In the genomic region with DNA sequence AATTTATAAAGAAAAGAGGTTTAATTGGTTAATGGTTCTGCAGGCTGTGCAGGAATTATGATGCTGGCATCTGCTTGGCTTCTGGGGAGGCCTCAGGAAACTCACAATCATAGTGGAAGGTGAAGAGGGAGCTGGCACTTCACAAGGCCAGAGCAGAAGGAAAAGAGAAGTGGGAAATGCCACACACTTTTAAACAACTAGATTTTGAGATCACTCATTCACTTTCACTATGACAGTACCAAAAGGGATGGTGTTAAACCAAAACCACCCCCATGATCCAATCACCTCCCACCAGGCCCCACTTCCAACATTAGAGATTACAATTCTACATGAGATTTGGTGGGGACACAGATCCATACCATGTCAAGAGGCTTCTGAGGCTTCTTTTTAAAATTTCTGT, we compare ENCODE assay signal across 30 cellular contexts.
DNase-seq lines count a peak whose midpoint lies in the region; ATAC-seq, FAIRE-seq and TF ChIP-seq lines count a peak whose summit lies in the region.
"Had no signal": no experiment of that assay in that cellular context is flagged by ENCODE, and none has a peak within 500 bp of the region (broad histone marks: within the 10 kb centered on the region; RNA-seq: fewer than 3 reads in every experiment).

No MANE protein-coding gene starts in this region.

- RAD21 ChIA-PET in GM12878 (lab: Charles Lee; ENCODE audit: unreplicated experiment) = no interaction called here

- H3K36me3 ChIP-seq in GM12878 (ENCODE audit: control insufficient read depth in 2 of 2, insufficient read depth in 2 of 2, low read length in 1 of 2) (no peaks in the 10 kb centered on the region), aorta (ENCODE audit: control insufficient read depth in 1 of 2, insufficient read depth in 2 of 2, low read length in 1 of 2) (no peaks in the 10 kb centered on the region)
- H3K36me3 ChIP-seq: esophagus squamous epithelium, heart right ventricle had no signal

- H3K79me2 ChIP-seq in GM12878 (ENCODE audit: control insufficient read depth, insufficient read depth, low read length) = no peaks in the 10 kb centered on the region

- TF ChIP-seq EP300 in GM12878 (IDR thresholded peaks at IDR 0.05; ENCODE audit: borderline replicate concordance in 1 of 2, control insufficient read depth in 1 of 2, low read depth in 2 of 2, low read length in 2 of 2) = 0 out of 4 replicates have a peak, but pooled peaks of 1 of the 2 experiments have one; percentile 18

- BruUV-seq in GM12878 (replicated peaks; lab: Mats Ljungman, UMichigan) = no TSS peak

- no peak for TF ChIP-seq POLR2A in GM18505 (IDR thresholded peaks at IDR 0.05; ENCODE audit: borderline replicate concordance, extremely low read depth, insufficient read depth, insufficient read length)
- no peak for TF ChIP-seq POLR2A in GM12878 (IDR thresholded peaks at IDR 0.05; ENCODE audit: low read depth, low read length)

- H3K27ac ChIP-seq in GM12878 (ENCODE audit: control insufficient read depth, insufficient read depth) = no peak overlapping the region
- no peak overlapping the region for H3K27ac ChIP-seq in aorta (ENCODE audit: low read depth in 1 of 2, low read length in 2 of 2)
- H3K27ac ChIP-seq: esophagus squamous epithelium, heart right ventricle, skin epidermis had no signal

- H3K9ac ChIP-seq in GM12878 (ENCODE audit: control insufficient read depth, insufficient read depth, low read length) = no peak overlapping the region

- no peak overlapping the region for H3K4me3 ChIP-seq in GM12878
- no peak overlapping the region for H3K4me3 ChIP-seq in aorta (ENCODE audit: low read length in 2 of 2)
- H3K4me3 ChIP-seq: esophagus squamous epithelium, heart right ventricle, lung, skin epidermis had no signal

- H3K27me3 Mint-ChIP-seq in activated T-cell treated with anti-CD3 and anti-CD28 coated beads, Interleukin-2, amount 50 U/mL, for 4 hours (ENCODE audit: low read depth) = peaks cover 6% of the 10 kb centered on the region
- H3K27me3 Mint-ChIP-seq: activated naive CD8-positive, alpha-beta T cell treated with anti-CD3 and anti-CD28 coated beads, Interleukin-2, amount 10 ng/mL, durations not matched to agents 7 days and 5 days had no signal

- intact Hi-C loops in GM12878 (cut with micrococcal nuclease; ENCODE audit: unreplicated experiment) (no loop called here), aorta (cut with DNase I) (no loop called here)

- POLR2A ChIA-PET in GM12878 (lab: Charles Lee) = no interaction called here

- no peak overlapping the region for H3K4me2 ChIP-seq in GM12878 (ENCODE audit: control insufficient read depth, insufficient read depth)

- H3K4me1 ChIP-seq in GM12878 (ENCODE audit: control insufficient read depth, insufficient read depth, low read length) = no peaks in the 10 kb centered on the region
- no peaks in the 10 kb centered on the region for H3K4me1 ChIP-seq in aorta (ENCODE audit: control insufficient read depth in 1 of 2, insufficient read depth in 2 of 2, low read length in 2 of 2)
- H3K4me1 ChIP-seq: esophagus squamous epithelium, heart right ventricle had no signal

- CTCF ChIA-PET in GM12878 (lab: Yijun Ruan, JAX) = no interaction called here

- FAIRE-seq in GM12878 (lab: Jason Lieb, UNC) = no peak
- FAIRE-seq: HTR-8/SVneo, RCC 7860 had no signal

- H3K36me3 Mint-ChIP-seq in activated T-cell treated with anti-CD3 and anti-CD28 coated beads, Interleukin-2, amount 50 U/mL, for 4 hours (ENCODE audit: insufficient read depth) = peaks cover 1% of the 10 kb centered on the region

- no peaks in the 10 kb centered on the region for H4K20me1 ChIP-seq in GM12878 (ENCODE audit: control insufficient read depth, insufficient read depth)

- no peak overlapping the region for H3K4me3 Mint-ChIP-seq in activated T-cell treated with anti-CD3 and anti-CD28 coated beads, Interleukin-2, amount 50 U/mL, for 4 hours
- H3K4me3 Mint-ChIP-seq: activated naive CD8-positive, alpha-beta T cell treated with anti-CD3 and anti-CD28 coated beads, Interleukin-2, amount 10 ng/mL, durations not matched to agents 7 days and 5 days; endodermal cell; nephron; WTC11 had no signal

- no peaks in the 10 kb centered on the region for H3K4me1 Mint-ChIP-seq in activated T-cell treated with anti-CD3 and anti-CD28 coated beads, Interleukin-2, amount 50 U/mL, for 4 hours (ENCODE audit: low read depth)
- H3K4me1 Mint-ChIP-seq: activated naive CD8-positive, alpha-beta T cell treated with anti-CD3 and anti-CD28 coated beads, Interleukin-2, amount 10 ng/mL, durations not matched to agents 7 days and 5 days; endodermal cell; WTC11 had no signal

- H3K9me3 Mint-ChIP-seq in activated T-cell treated with anti-CD3 and anti-CD28 coated beads, Interleukin-2, amount 50 U/mL, for 4 hours = peaks cover 12% of the 10 kb centered on the region

- no peaks in the 10 kb centered on the region; the same call in 2 of the 3 replicates for H3K9me3 ChIP-seq in GM12878 (replicated peaks; ENCODE audit: control insufficient read depth, insufficient read depth, low read length)
- peaks cover 2% of the 10 kb centered on the region for H3K9me3 ChIP-seq in aorta (ENCODE audit: control insufficient read depth, low read length)

- peak; percentile 32 to 51 for ATAC-seq in activated T-cell treated with anti-CD3 and anti-CD28 coated beads, Interleukin-2, amount 50 U/mL, for 4 hours
- ATAC-seq in GM18505 (IDR thresholded peaks at IDR 0.05; ENCODE audit: unreplicated experiment) (peak; percentile 68), HG02885 (IDR thresholded peaks at IDR 0.05; ENCODE audit: poor library complexity, unreplicated experiment) (peak; percentile 50), GM12878 (peak; percentile 84), GM18502 (IDR thresholded peaks at IDR 0.05; ENCODE audit: poor library complexity, unreplicated experiment) (no peak), aorta (ENCODE audit: low FRiP score) (no peak)
- ATAC-seq: heart right ventricle, WTC11 had no signal

- in situ Hi-C loops in GM12878 (cut with MboI) = no loop called here

- no peak for DNase-seq in activated T-cell treated with anti-CD3 and anti-CD28 coated beads, Interleukin-2, amount 50 U/mL, for 4 hours
- DNase-seq in activated T-cell treated with anti-CD3 and anti-CD28 coated beads, Interleukin-2, amount 50 U/mL, for 1 hour = no peak
- no peak for DNase-seq in GM12878 (ENCODE audit: low read depth, low spot score)
- no peak for DNase-seq in nucleus accumbens (lab: John Stamatoyannopoulos, UW)
- DNase-seq in aorta = no peak
- DNase-seq: activated CD8-positive, alpha-beta memory T cell treated with anti-CD3 and anti-CD28 coated beads for 24 hours; activated naive CD8-positive, alpha-beta T cell treated with anti-CD3 and anti-CD28 coated beads, Interleukin-2, amount 10 ng/mL, durations not matched to agents 7 days and 5 days; caudate nucleus; cortex of kidney; DMS53; endodermal cell; esophagus squamous epithelium; foreskin melanocyte; heart right ventricle; KBM-7; NCI-H2029 treated with DMSO at 0.1 percent for 48 hours; NCI-H526; stimulated activated CD8-positive, alpha-beta memory T cell treated with anti-CD3 and anti-CD28 coated beads, Interleukin-4, amount 100 ng/mL, for 48 hours; substantia nigra; SW 1271; T-helper 9 cell had no signal

- SMC1A ChIA-PET in GM12878 (lab: Charles Lee; ENCODE audit: uncharacterized antibody, unreplicated experiment) = no interaction called here

- H2AFZ ChIP-seq in GM12878 (ENCODE audit: control insufficient read depth, low read depth, low read length) = no peak overlapping the region

- H3K27me3 ChIP-seq in GM12878 (replicated peaks in 1 of 2; ENCODE audit: control insufficient read depth in 2 of 2, insufficient read depth in 2 of 2, low read length in 1 of 2) = no peaks in the 10 kb centered on the region
- H3K27me3 ChIP-seq in aorta (ENCODE audit: control insufficient read depth in 1 of 2, insufficient read depth in 2 of 2, low read length in 1 of 2) = no peaks in the 10 kb centered on the region
- H3K27me3 ChIP-seq: esophagus squamous epithelium, heart right ventricle had no signal

- no peak for TF ChIP-seq RAD21 in GM12878 (IDR thresholded peaks at IDR 0.05; ENCODE audit: insufficient read depth, low read depth, low read length)

- no peak for TF ChIP-seq CTCF in GM12878 (IDR thresholded peaks at IDR 0.05 in 2 of 3, conservative IDR thresholded peaks at IDR 0.05 in 1 of 3; ENCODE audit: control insufficient read depth in 2 of 3, extremely low read depth in 1 of 3, insufficient read depth in 1 of 3, low read depth in 3 of 3, low read length in 3 of 3)

TF ChIP-seq in GM12878, 131 proteins besides CTCF, POLR2A, EP300 and RAD21 (continues in another document):
- TF ChIP-seq CHD2 (IDR thresholded peaks at IDR 0.05; ENCODE audit: borderline replicate concordance, low read depth, low read length) = no peak
- no peak for TF ChIP-seq MEF2A (IDR thresholded peaks at IDR 0.05; ENCODE audit: insufficient read depth, low read depth, low read length)
- peak; percentile 43; the same call in 1 of the 2 replicates for TF ChIP-seq NFIC (IDR thresholded peaks at IDR 0.05; ENCODE audit: low read depth, low read length)
- TF ChIP-seq, protein P1, sequence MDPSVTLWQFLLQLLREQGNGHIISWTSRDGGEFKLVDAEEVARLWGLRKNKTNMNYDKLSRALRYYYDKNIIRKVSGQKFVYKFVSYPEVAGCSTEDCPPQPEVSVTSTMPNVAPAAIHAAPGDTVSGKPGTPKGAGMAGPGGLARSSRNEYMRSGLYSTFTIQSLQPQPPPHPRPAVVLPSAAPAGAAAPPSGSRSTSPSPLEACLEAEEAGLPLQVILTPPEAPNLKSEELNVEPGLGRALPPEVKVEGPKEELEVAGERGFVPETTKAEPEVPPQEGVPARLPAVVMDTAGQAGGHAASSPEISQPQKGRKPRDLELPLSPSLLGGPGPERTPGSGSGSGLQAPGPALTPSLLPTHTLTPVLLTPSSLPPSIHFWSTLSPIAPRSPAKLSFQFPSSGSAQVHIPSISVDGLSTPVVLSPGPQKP (IDR thresholded peaks at IDR 0.05; ENCODE audit: low read depth, low read length) = no peak
- TF ChIP-seq TCF7 (IDR thresholded peaks at IDR 0.05; ENCODE audit: borderline replicate concordance) = no peak
- TF ChIP-seq, protein P2, sequence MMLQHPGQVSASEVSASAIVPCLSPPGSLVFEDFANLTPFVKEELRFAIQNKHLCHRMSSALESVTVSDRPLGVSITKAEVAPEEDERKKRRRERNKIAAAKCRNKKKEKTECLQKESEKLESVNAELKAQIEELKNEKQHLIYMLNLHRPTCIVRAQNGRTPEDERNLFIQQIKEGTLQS (IDR thresholded peaks at IDR 0.05; ENCODE audit: borderline replicate concordance, extremely low read depth, low read depth, low read length) = no peak
- peak; percentile 60 for TF ChIP-seq IKZF1 (conservative IDR thresholded peaks at IDR 0.05)
- TF ChIP-seq, protein P3, sequence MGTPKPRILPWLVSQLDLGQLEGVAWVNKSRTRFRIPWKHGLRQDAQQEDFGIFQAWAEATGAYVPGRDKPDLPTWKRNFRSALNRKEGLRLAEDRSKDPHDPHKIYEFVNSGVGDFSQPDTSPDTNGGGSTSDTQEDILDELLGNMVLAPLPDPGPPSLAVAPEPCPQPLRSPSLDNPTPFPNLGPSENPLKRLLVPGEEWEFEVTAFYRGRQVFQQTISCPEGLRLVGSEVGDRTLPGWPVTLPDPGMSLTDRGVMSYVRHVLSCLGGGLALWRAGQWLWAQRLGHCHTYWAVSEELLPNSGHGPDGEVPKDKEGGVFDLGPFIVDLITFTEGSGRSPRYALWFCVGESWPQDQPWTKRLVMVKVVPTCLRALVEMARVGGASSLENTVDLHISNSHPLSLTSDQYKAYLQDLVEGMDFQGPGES (IDR thresholded peaks at IDR 0.05) = no peak

Comparison
In these comparisons a context has a peak if more than half of its experiments do, and no peak if none do; other contexts are left out.
1. ATAC-seq: peak in activated T-cell treated with anti-CD3 and anti-CD28 coated beads, Interleukin-2, amount 50 U/mL, for 4 hours (2 of 2), GM18505 (single experiment), HG02885 (single experiment) and GM12878 (single experiment); none in GM18502 (single experiment) and aorta (single experiment).